In the genomic region with DNA sequence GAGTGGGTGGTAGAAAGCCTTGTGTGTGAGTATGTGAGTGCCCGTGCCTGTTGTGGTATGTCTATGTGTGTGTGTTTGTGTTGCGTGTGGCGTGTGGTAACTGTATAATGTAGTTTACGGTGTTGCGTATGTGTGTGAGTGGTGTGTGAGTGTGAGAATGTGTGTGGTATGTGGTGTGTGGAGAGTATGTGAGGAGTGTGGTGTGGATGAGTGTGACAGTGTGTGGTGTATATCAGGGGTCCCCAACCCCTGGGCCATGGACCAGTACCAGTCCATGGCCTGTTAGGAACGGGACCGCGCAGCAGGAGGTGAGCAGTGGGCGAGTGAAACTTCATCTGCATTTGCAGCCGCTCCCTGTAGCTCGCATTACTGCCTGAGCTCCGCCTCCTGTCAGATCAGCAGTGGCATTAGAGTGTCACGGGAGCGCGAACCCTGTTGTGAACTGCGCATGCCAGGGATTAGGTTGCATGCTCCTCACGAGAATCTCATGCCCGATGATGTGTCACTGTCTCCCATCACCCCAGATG, we compare ENCODE assay signal across 11 cellular contexts. TPM values are rescaled to one million over a fixed set of nuclear protein-coding genes. Genes with fewer than 3 reads are reported as not detected.
DNase-seq lines count a peak whose midpoint lies in the region; ATAC-seq and TF ChIP-seq lines count a peak whose summit lies in the region.
"Had no signal": no experiment of that assay in that cellular context is flagged by ENCODE, and none has a peak within 500 bp of the region (broad histone marks: within the 10 kb centered on the region; RNA-seq: fewer than 3 reads in every experiment).

No MANE protein-coding gene starts in this region.

- peaks cover 14% of the 10 kb centered on the region for H3K4me1 Mint-ChIP-seq in activated naive CD8-positive, alpha-beta T cell treated with anti-CD3 and anti-CD28 coated beads, Interleukin-2, amount 50 U/mL, for 24 hours

- no peak for ATAC-seq in HG03571 (IDR thresholded peaks at IDR 0.05; ENCODE audit: unreplicated experiment)
- no peak for ATAC-seq in activated naive CD8-positive, alpha-beta T cell treated with anti-CD3 and anti-CD28 coated beads, Interleukin-2, amount 50 U/mL, for 24 hours

- no peaks in the 10 kb centered on the region for H3K36me3 Mint-ChIP-seq in activated naive CD8-positive, alpha-beta T cell treated with anti-CD3 and anti-CD28 coated beads, Interleukin-2, amount 50 U/mL, for 24 hours (ENCODE audit: low read depth)
- H3K36me3 Mint-ChIP-seq: naive thymus-derived CD4-positive, alpha-beta T cell had no signal

- no peak overlapping the region for H3K27ac Mint-ChIP-seq in activated naive CD8-positive, alpha-beta T cell treated with anti-CD3 and anti-CD28 coated beads, Interleukin-2, amount 50 U/mL, for 24 hours
- H3K27ac Mint-ChIP-seq: naive thymus-derived CD4-positive, alpha-beta T cell; stimulated activated naive CD8-positive, alpha-beta T cell treated with anti-CD3 and anti-CD28 coated beads, Interleukin-15, amount 100 ng/mL, for 72 hours had no signal

- peaks cover 3% of the 10 kb centered on the region for H3K27me3 Mint-ChIP-seq in activated naive CD8-positive, alpha-beta T cell treated with anti-CD3 and anti-CD28 coated beads, Interleukin-2, amount 50 U/mL, for 24 hours

- H3K9me3 Mint-ChIP-seq in activated naive CD8-positive, alpha-beta T cell treated with anti-CD3 and anti-CD28 coated beads, Interleukin-2, amount 50 U/mL, for 24 hours: no peaks in the 10 kb centered on the region
- H3K9me3 Mint-ChIP-seq: naive thymus-derived CD4-positive, alpha-beta T cell; stimulated activated naive CD8-positive, alpha-beta T cell treated with anti-CD3 and anti-CD28 coated beads, Interleukin-15, amount 100 ng/mL, for 72 hours had no signal

- intact Hi-C loops in prostate gland (cut with DNase I): no loop called here

- no peaks in the 10 kb centered on the region for H3K36me3 ChIP-seq in prostate gland

- no peaks in the 10 kb centered on the region for H3K9me3 ChIP-seq in prostate gland

- TF ChIP-seq POLR2A in prostate gland (IDR thresholded peaks at IDR 0.05): peak; percentile 70

- peaks cover 5% of the 10 kb centered on the region for H3K4me1 ChIP-seq in prostate gland (replicated peaks)

- 34% methylated on average over 18 of the region's 18 CpGs for WGBS in prostate gland

- TF ChIP-seq CTCF in epithelial cell of esophagus (IDR thresholded peaks at IDR 0.05; ENCODE audit: insufficient read depth, low read depth, low read length, missing control alignments): no peak
- TF ChIP-seq CTCF in prostate gland (IDR thresholded peaks at IDR 0.05): no peak
- TF ChIP-seq CTCF in coronary artery (IDR thresholded peaks at IDR 0.05): no peak

- H3K4me3 Mint-ChIP-seq in activated naive CD8-positive, alpha-beta T cell treated with anti-CD3 and anti-CD28 coated beads, Interleukin-2, amount 50 U/mL, for 24 hours: no peak overlapping the region
- H3K4me3 Mint-ChIP-seq: naive thymus-derived CD4-positive, alpha-beta T cell; stimulated activated naive CD8-positive, alpha-beta T cell treated with anti-CD3 and anti-CD28 coated beads, Interleukin-15, amount 100 ng/mL, for 72 hours had no signal

- H3K27ac ChIP-seq in prostate gland (no peak overlapping the region), coronary artery (no peak overlapping the region)
- H3K27ac ChIP-seq: KMS-11 had no signal

- no peaks in the 10 kb centered on the region for H3K27me3 ChIP-seq in prostate gland (replicated peaks; ENCODE audit: insufficient read depth)

- no peak overlapping the region for H3K4me3 ChIP-seq in epithelial cell of esophagus (ENCODE audit: low read length)
- no peak overlapping the region for H3K4me3 ChIP-seq in prostate gland
- no peak overlapping the region for H3K4me3 ChIP-seq in coronary artery

- DNase-seq in ELR (ENCODE audit: low read depth) (peak; percentile 60), NCI-H526 (lab: John Stamatoyannopoulos, UW) (peak; percentile 50 to 69), epithelial cell of esophagus (ENCODE audit: low read depth) (peak; percentile 69), prostate gland (ENCODE audit: low spot score) (peak; percentile 54), coronary artery (ENCODE audit: low spot score) (no peak)
- no peak for DNase-seq in activated naive CD8-positive, alpha-beta T cell treated with anti-CD3 and anti-CD28 coated beads, Interleukin-2, amount 50 U/mL, for 24 hours
- no peak for DNase-seq in stimulated activated CD8-positive, alpha-beta memory T cell treated with anti-CD3 and anti-CD28 coated beads, Interleukin-4, amount 100 ng/mL, for 48 hours
- DNase-seq: naive thymus-derived CD4-positive, alpha-beta T cell had no signal

RNA-seq across cellular contexts. Expression of a gene that starts 5.7 kb away (rescaled TPM):
- total RNA-seq in prostate gland: 100 to 1,000 TPM in 1 of 2 donors, 10 to 100 TPM in 1; 12.6 to 103 TPM

RNA-seq across cellular contexts. Expression of a gene that starts 19.3 kb away (rescaled TPM):
- 100 to 1,000 TPM in 1 of 2 donors, 10 to 100 TPM in 1; 60.8 to 215 TPM for total RNA-seq in prostate gland

RNA-seq across cellular contexts. Expression of a gene that starts 49.8 kb away (rescaled TPM):
- 10 to 100 TPM; 29.1 to 55.1 TPM for total RNA-seq in prostate gland

Comparison
In these comparisons a context has a peak if more than half of its experiments do, and no peak if none do; other contexts are left out.
1. DNase-seq: peak in ELR (single experiment), NCI-H526 (2 of 2), epithelial cell of esophagus (single experiment) and prostate gland (single experiment); none in coronary artery (single experiment), activated naive CD8-positive, alpha-beta T cell treated with anti-CD3 and anti-CD28 coated beads, Interleukin-2, amount 50 U/mL, for 24 hours (single experiment) and stimulated activated CD8-positive, alpha-beta memory T cell treated with anti-CD3 and anti-CD28 coated beads, Interleukin-4, amount 100 ng/mL, for 48 hours (single experiment).